21 cellular contexts compared by ENCODE assay signal in the genomic region with DNA sequence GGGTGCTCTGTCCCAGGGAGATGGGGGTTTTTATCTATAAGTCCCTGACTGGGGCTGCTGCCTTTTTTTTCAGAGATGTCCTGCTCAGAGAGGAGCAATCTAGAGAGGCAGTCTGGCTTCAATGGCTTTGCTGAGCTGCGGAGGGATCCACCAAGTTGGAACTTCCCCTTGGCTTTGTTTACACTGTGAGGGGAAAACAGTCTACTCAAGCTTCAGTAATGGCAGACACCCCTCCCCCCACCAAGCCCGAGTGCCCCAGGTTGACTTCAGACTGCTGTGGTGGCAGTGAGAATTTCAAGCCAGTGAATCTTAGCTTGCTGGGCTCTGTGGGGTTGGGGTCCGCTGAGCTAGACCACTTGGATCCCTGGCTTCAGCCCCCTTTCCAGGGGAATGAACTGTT.
"Had no signal": no experiment of that assay in that cellular context is flagged by ENCODE, and none has a peak within 500 bp of the region (broad histone marks: within the 10 kb centered on the region; RNA-seq: fewer than 3 reads in every experiment).

No MANE protein-coding gene starts in this region.

- H3K4me1 ChIP-seq: heart left ventricle, left ventricle myocardium inferior, lower lobe of right lung, parathyroid adenoma, psoas muscle, sigmoid colon, stomach had no signal

- H3K79me2 ChIP-seq: parathyroid adenoma had no signal

- H3K27ac ChIP-seq: dorsolateral prefrontal cortex, heart left ventricle, left ventricle myocardium inferior, lower lobe of right lung, parathyroid adenoma, psoas muscle, sigmoid colon, skin epidermis, stomach had no signal

- H3K36me3 Mint-ChIP-seq: memory B cell; natural killer cell treated with Interleukin-12 subunit alpha and Interleukin-12 subunit beta and Interleukin-15 and Interleukin-18, amount 100 ng/mL, for 72 hours had no signal

- H3K4me3 Mint-ChIP-seq: memory B cell; natural killer cell treated with Interleukin-12 subunit alpha and Interleukin-12 subunit beta and Interleukin-15 and Interleukin-18, amount 100 ng/mL, for 72 hours had no signal

- DNase-seq: cortex of kidney; dorsolateral prefrontal cortex; effector CD8-positive, alpha-beta T cell; heart left ventricle; hippocampal formation; islet precursor cell; left ventricle myocardium inferior; lower lobe of right lung; midbrain; psoas muscle; sigmoid colon; stimulated activated CD4-positive, alpha-beta T cell treated with anti-CD3 and anti-CD28 coated beads, Interleukin-12 subunit alpha, Interleukin-12 subunit beta, amount 100 ng/mL, for 4 hours; stimulated activated naive CD4-positive, alpha-beta T cell; stomach; substantia nigra; trophoblast cell had no signal

- H3K27ac Mint-ChIP-seq: memory B cell; natural killer cell treated with Interleukin-12 subunit alpha and Interleukin-12 subunit beta and Interleukin-15 and Interleukin-18, amount 100 ng/mL, for 72 hours had no signal

- H3K9me3 Mint-ChIP-seq: memory B cell; natural killer cell treated with Interleukin-12 subunit alpha and Interleukin-12 subunit beta and Interleukin-15 and Interleukin-18, amount 100 ng/mL, for 72 hours had no signal

- ATAC-seq: esophagus mucosa; heart left ventricle; lower lobe of right lung; natural killer cell treated with Interleukin-12 subunit alpha and Interleukin-12 subunit beta and Interleukin-15 and Interleukin-18, amount 100 ng/mL, for 72 hours; psoas muscle had no signal

- H3K9ac ChIP-seq: parathyroid adenoma had no signal

- H3K36me3 ChIP-seq: heart left ventricle, left ventricle myocardium inferior, lower lobe of right lung, sigmoid colon, stomach had no signal

- H3K27me3 ChIP-seq: dorsolateral prefrontal cortex, heart left ventricle, sigmoid colon, stomach had no signal

- H3K4me3 ChIP-seq: dorsolateral prefrontal cortex, heart left ventricle, left ventricle myocardium inferior, lower lobe of right lung, psoas muscle, sigmoid colon, skin epidermis, stomach had no signal

- H3K9me3 ChIP-seq: heart left ventricle, left ventricle myocardium inferior, lower lobe of right lung, psoas muscle, sigmoid colon, stomach had no signal
